ENCODE assay signal across 8 cellular contexts in genomic region chr19:10416083-10416379, GRCh38. TPM values are rescaled to one million over a fixed set of nuclear protein-coding genes. Genes with fewer than 3 reads are reported as not detected.
A peak's percentile ranks its signal among the peaks of the same experiment; 100 is the strongest.
DNase-seq lines count a peak whose midpoint lies in the region; ATAC-seq, FAIRE-seq and TF ChIP-seq lines count a peak whose summit lies in the region.

No MANE protein-coding gene starts in this region.

- peaks cover 53% of the 10 kb centered on the region for H3K4me1 Mint-ChIP-seq in activated naive CD4-positive, alpha-beta T cell treated with anti-CD3 and anti-CD28 coated beads, Interleukin-2, amount 50 U/mL, for 24 hours
- H3K4me1 Mint-ChIP-seq in type B pancreatic cell (ENCODE audit: unreplicated experiment) = peaks cover 20% of the 10 kb centered on the region

- H3K9ac ChIP-seq in HepG2 (ENCODE audit: insufficient read depth, low read depth, low read length) = peak overlapping the region; percentile 64

- TF ChIP-seq POLR2A in HepG2 (IDR thresholded peaks at IDR 0.05; ENCODE audit: insufficient read depth in 1 of 2, low read depth in 2 of 2, low read length in 2 of 2) = no peak

- no peaks in the 10 kb centered on the region for H3K9me3 Mint-ChIP-seq in activated naive CD4-positive, alpha-beta T cell treated with anti-CD3 and anti-CD28 coated beads, Interleukin-2, amount 50 U/mL, for 24 hours
- H3K9me3 Mint-ChIP-seq in activated naive CD4-positive, alpha-beta T cell treated with anti-CD3 and anti-CD28 coated beads, Interleukin-2, amount 50 U/mL, for 72 hours = peaks cover 0 to 4% of the 10 kb centered on the region in 2 donors
- no peaks in the 10 kb centered on the region for H3K9me3 Mint-ChIP-seq in type B pancreatic cell

- peak overlapping the region; percentile 60 to 81 (median 67) for H3K4me3 ChIP-seq in HepG2 (replicated peaks in 1 of 3; ENCODE audit: insufficient read depth in 1 of 3, low read depth in 2 of 3, low read length in 3 of 3)

- no peak for TF ChIP-seq EP300 in HepG2 (IDR thresholded peaks at IDR 0.05; ENCODE audit: low read depth in 2 of 2, low read length in 2 of 2)
- no peak for TF ChIP-seq EP300 in HepG2 (CRISPR knock-in tag; IDR thresholded peaks at IDR 0.05; ENCODE audit: borderline replicate concordance)

- no peak for ATAC-seq in activated naive CD4-positive, alpha-beta T cell treated with anti-CD3 and anti-CD28 coated beads, Interleukin-2, amount 50 U/mL, for 72 hours
- ATAC-seq in HepG2 (no peak), GM21515 (IDR thresholded peaks at IDR 0.05; ENCODE audit: unreplicated experiment) (no peak)

- FAIRE-seq in HepG2 (lab: Jason Lieb, UNC) = no peak

- no peaks in the 10 kb centered on the region for H3K36me3 Mint-ChIP-seq in activated naive CD4-positive, alpha-beta T cell treated with anti-CD3 and anti-CD28 coated beads, Interleukin-2, amount 50 U/mL, for 24 hours
- H3K36me3 Mint-ChIP-seq in activated naive CD4-positive, alpha-beta T cell treated with anti-CD3 and anti-CD28 coated beads, Interleukin-2, amount 50 U/mL, for 72 hours = peaks cover 6 to 12% of the 10 kb centered on the region in 2 donors
- peaks cover 3% of the 10 kb centered on the region for H3K36me3 Mint-ChIP-seq in type B pancreatic cell

- peak overlapping the region; percentile 64 for H3K4me3 Mint-ChIP-seq in activated naive CD4-positive, alpha-beta T cell treated with anti-CD3 and anti-CD28 coated beads, Interleukin-2, amount 50 U/mL, for 24 hours
- H3K4me3 Mint-ChIP-seq in type B pancreatic cell = peak overlapping the region; percentile 64

- no peaks in the 10 kb centered on the region; the same call in 1 of the 2 replicates for H4K20me1 ChIP-seq in HepG2 (ENCODE audit: insufficient read depth, low read length)

- in situ Hi-C loops in HepG2 (cut with HindIII; ENCODE audit: extremely low pct_ligation_motif_present, low pct_unique_long_range_greater_than_20kb) = no loop called here

- H3K36me3 ChIP-seq in HepG2 (replicated peaks in 1 of 2; ENCODE audit: control insufficient read depth in 1 of 2, insufficient read depth in 2 of 2, low read length in 2 of 2) = no peaks in the 10 kb centered on the region

- WGBS in HepG2 (ENCODE audit: low lambda C conversion rate) = 2% methylated on average over 8 of the region's 9 CpGs

- peak overlapping the region; percentile 48 for H3K27ac ChIP-seq in angular gyrus (ENCODE audit: low read depth, low read length)
- peak overlapping the region; percentile 58 for H3K27ac ChIP-seq in HepG2 (ENCODE audit: extremely low read length, insufficient read depth, low read length)

- no TSS peak for BruUV-seq in HepG2 (replicated peaks; lab: Mats Ljungman, UMichigan)

- no peaks in the 10 kb centered on the region for H3K79me2 ChIP-seq in HepG2 (ENCODE audit: insufficient read depth, low read length)

- TF ChIP-seq CTCF in HepG2 (CRISPR knock-in tag; IDR thresholded peaks at IDR 0.05) (no peak), type B pancreatic cell (conservative IDR thresholded peaks at IDR 0.05) (no peak), GM20000 (IDR thresholded peaks at IDR 0.05; ENCODE audit: extremely low read depth, missing control alignments) (no peak)

- H3K4me1 ChIP-seq in HepG2 (ENCODE audit: insufficient read depth, low read length) = peaks cover 34% of the 10 kb centered on the region

- peak overlapping the region; percentile 99 for H3K4me2 ChIP-seq in HepG2 (ENCODE audit: low read depth, low read length)

- peaks cover 23% of the 10 kb centered on the region for H3K27me3 Mint-ChIP-seq in activated naive CD4-positive, alpha-beta T cell treated with anti-CD3 and anti-CD28 coated beads, Interleukin-2, amount 50 U/mL, for 24 hours
- H3K27me3 Mint-ChIP-seq in type B pancreatic cell = peaks cover 75% of the 10 kb centered on the region

- peaks cover 4% of the 10 kb centered on the region; the same call in 1 of the 2 replicates for H3K9me3 ChIP-seq in HepG2 (ENCODE audit: low read length)

- no peak for TF ChIP-seq RAD21 in HepG2 (CRISPR knock-in tag; IDR thresholded peaks at IDR 0.05)

- CTCF ChIA-PET in HepG2 (lab: Yijun Ruan, JAX; ENCODE audit: low intra/inter-chr PET ratio, low total read pairs) = interaction anchor here (3.1 kb wide), 1 partner anchor 12 kb away, joined by 37 read pairs; the partner anchor contains the start of gene CDC37

- POLR2A ChIA-PET in HepG2 (lab: Yijun Ruan, JAX) = interaction anchor here (1.0 to 1.8 kb wide), 5 partner anchors 12 to 155 kb away, joined by 3 to 12 read pairs (median 4); partner anchors contain the start of genes CDC37, ICAM1 and TYK2

- peaks cover 14 to 38% of the 10 kb centered on the region in 2 experiments for H3K27me3 ChIP-seq in HepG2 (ENCODE audit: control insufficient read depth in 1 of 2, insufficient read depth in 2 of 2, low read length in 2 of 2)

- H3K27ac Mint-ChIP-seq in activated naive CD4-positive, alpha-beta T cell treated with anti-CD3 and anti-CD28 coated beads, Interleukin-2, amount 50 U/mL, for 24 hours = peak overlapping the region; percentile 51
- H3K27ac Mint-ChIP-seq in activated naive CD4-positive, alpha-beta T cell treated with anti-CD3 and anti-CD28 coated beads, Interleukin-2, amount 50 U/mL, for 72 hours = no peak overlapping the region
- H3K27ac Mint-ChIP-seq in type B pancreatic cell = no peak overlapping the region

- no peak for DNase-seq in activated naive CD4-positive, alpha-beta T cell treated with anti-CD3 and anti-CD28 coated beads, Interleukin-2, amount 50 U/mL, for 72 hours (ENCODE audit: low spot score in 2 of 2)
- DNase-seq in HepG2 (ENCODE audit: low spot score) (no peak), type B pancreatic cell (ENCODE audit: extremely low spot score, unreplicated experiment) (no peak), GM20000 (ENCODE audit: low spot score) (no peak), pons (ENCODE audit: low spot score) (no peak)

- peak overlapping the region; percentile 73 for H2AFZ ChIP-seq in HepG2 (ENCODE audit: low read length)

- intact Hi-C loops in HepG2 (cut with micrococcal nuclease; ENCODE audit: unreplicated experiment) = no loop called here

RNA-seq across cellular contexts. Expression of gene PDE4A, which starts 4.3 kb away (rescaled TPM):
- 1 to 10 TPM; 2.7 to 5.0 TPM for total RNA-seq in activated naive CD4-positive, alpha-beta T cell treated with anti-CD3 and anti-CD28 coated beads, Interleukin-2, amount 50 U/mL, for 72 hours
- 1.1 TPM in 2 replicates for total RNA-seq in HepG2 (2016; rRNA removed; fragmentation: Illumina TruSeq; extraction: Trizol)
- 1.5 and 1.6 TPM in 2 replicates for total RNA-seq in HepG2 (2016; cell fraction: cytosol; rRNA removed; fragmentation: Illumina TruSeq; extraction: Trizol; ENCODE audit: low read depth)
- total RNA-seq in HepG2 (2016; cell fraction: insoluble cytoplasmic fraction; rRNA removed; fragmentation: Illumina TruSeq; extraction: Trizol) = 0.89 and 1.2 TPM in 2 replicates
- total RNA-seq in HepG2 (2016; cell fraction: membrane; rRNA removed; fragmentation: Illumina TruSeq; extraction: Trizol) = 3.6 and 3.7 TPM in 2 replicates
- total RNA-seq in HepG2 (2016; cell fraction: nucleus; rRNA removed; fragmentation: Illumina TruSeq; extraction: Trizol) = 1.3 and 1.5 TPM in 2 replicates
- polyA plus RNA-seq in HepG2 (2011; rRNA removed) = 4.1 TPM in 2 replicates
- polyA plus RNA-seq in HepG2 (2011; cell fraction: cytosol; rRNA removed) = 3.5 and 3.8 TPM in 2 replicates
- 9.1 and 10.2 TPM in 2 replicates for polyA plus RNA-seq in HepG2 (2011; cell fraction: nucleus; rRNA removed)
- 5.1 and 5.7 TPM in 2 replicates for polyA plus RNA-seq in HepG2 (2012)
- polyA plus RNA-seq in HepG2 (2016; cell fraction: cytosol; fragmentation: Illumina TruSeq; extraction: Trizol; ENCODE audit: low read depth) = 3.3 and 3.8 TPM in 2 replicates
- polyA plus RNA-seq in HepG2 (2016; cell fraction: insoluble cytoplasmic fraction; fragmentation: Illumina TruSeq; extraction: Trizol; ENCODE audit: low read depth) = 2.8 and 3.6 TPM in 2 replicates
- polyA plus RNA-seq in HepG2 (2016; cell fraction: membrane; fragmentation: Illumina TruSeq; extraction: Trizol; ENCODE audit: low read depth) = 6.6 and 7.6 TPM in 2 replicates
- polyA plus RNA-seq in HepG2 (2016; cell fraction: nucleus; fragmentation: Illumina TruSeq; extraction: Trizol; ENCODE audit: insufficient read depth, low read depth) = 5.9 and 7.4 TPM in 2 replicates
- 1.0 and 6.6 TPM in 2 replicates for polyA minus RNA-seq in HepG2 (2011; rRNA and poly(A)+ RNA removed; ENCODE audit: low replicate concordance)
- 3.9 and 5.0 TPM in 2 replicates for polyA minus RNA-seq in HepG2 (2011; cell fraction: cytosol; rRNA and poly(A)+ RNA removed)
- polyA minus RNA-seq in HepG2 (2011; cell fraction: nucleus; rRNA and poly(A)+ RNA removed) = 2.6 and 2.9 TPM in 2 replicates
- total RNA-seq in type B pancreatic cell (ENCODE audit: low replicate concordance) = 0.90 and 1.6 TPM in 2 replicates

RNA-seq across cellular contexts. Expression of gene CDC37, which starts 12.7 kb away (rescaled TPM):
- total RNA-seq in activated naive CD4-positive, alpha-beta T cell treated with anti-CD3 and anti-CD28 coated beads, Interleukin-2, amount 50 U/mL, for 72 hours = 100 to 1,000 TPM; 140 to 188 TPM
- 134 and 158 TPM in 2 replicates for total RNA-seq in HepG2 (2016; rRNA removed; fragmentation: Illumina TruSeq; extraction: Trizol)
- total RNA-seq in HepG2 (2016; cell fraction: cytosol; rRNA removed; fragmentation: Illumina TruSeq; extraction: Trizol; ENCODE audit: low read depth) = 36.6 and 36.7 TPM in 2 replicates
- 125 and 171 TPM in 2 replicates for total RNA-seq in HepG2 (2016; cell fraction: insoluble cytoplasmic fraction; rRNA removed; fragmentation: Illumina TruSeq; extraction: Trizol)
- total RNA-seq in HepG2 (2016; cell fraction: membrane; rRNA removed; fragmentation: Illumina TruSeq; extraction: Trizol) = 51.9 and 53.0 TPM in 2 replicates
- 80.1 and 80.2 TPM in 2 replicates for total RNA-seq in HepG2 (2016; cell fraction: nucleus; rRNA removed; fragmentation: Illumina TruSeq; extraction: Trizol)
- 177 and 191 TPM in 2 replicates for polyA plus RNA-seq in HepG2 (2011; rRNA removed)
- polyA plus RNA-seq in HepG2 (2011; cell fraction: cytosol; rRNA removed) = 157 and 211 TPM in 2 replicates
- 522 and 527 TPM in 2 replicates for polyA plus RNA-seq in HepG2 (2011; cell fraction: nucleus; rRNA removed)
- 89.1 and 94.9 TPM in 2 replicates for polyA plus RNA-seq in HepG2 (2012)
- 39.2 and 43.2 TPM in 2 replicates for polyA plus RNA-seq in HepG2 (2016; cell fraction: cytosol; fragmentation: Illumina TruSeq; extraction: Trizol; ENCODE audit: low read depth)
- polyA plus RNA-seq in HepG2 (2016; cell fraction: insoluble cytoplasmic fraction; fragmentation: Illumina TruSeq; extraction: Trizol; ENCODE audit: low read depth) = 161 and 171 TPM in 2 replicates
- 52.6 and 54.0 TPM in 2 replicates for polyA plus RNA-seq in HepG2 (2016; cell fraction: membrane; fragmentation: Illumina TruSeq; extraction: Trizol; ENCODE audit: low read depth)
- polyA plus RNA-seq in HepG2 (2016; cell fraction: nucleus; fragmentation: Illumina TruSeq; extraction: Trizol; ENCODE audit: insufficient read depth, low read depth) = 240 and 249 TPM in 2 replicates
- 90.9 and 144 TPM in 2 replicates for polyA minus RNA-seq in HepG2 (2011; rRNA and poly(A)+ RNA removed; ENCODE audit: low replicate concordance)
- polyA minus RNA-seq in HepG2 (2011; cell fraction: cytosol; rRNA and poly(A)+ RNA removed) = 42.3 and 52.9 TPM in 2 replicates
- 38.0 and 40.4 TPM in 2 replicates for polyA minus RNA-seq in HepG2 (2011; cell fraction: nucleus; rRNA and poly(A)+ RNA removed)
- 125 and 126 TPM in 2 replicates for total RNA-seq in type B pancreatic cell (ENCODE audit: low replicate concordance)

RNA-seq across cellular contexts. Expression of gene TYK2, which starts 35.7 kb away (rescaled TPM):
- 100 to 1,000 TPM; 164 to 232 TPM for total RNA-seq in activated naive CD4-positive, alpha-beta T cell treated with anti-CD3 and anti-CD28 coated beads, Interleukin-2, amount 50 U/mL, for 72 hours
- 39.9 and 60.1 TPM in 2 replicates for total RNA-seq in HepG2 (2016; rRNA removed; fragmentation: Illumina TruSeq; extraction: Trizol)
- 18.1 and 22.9 TPM in 2 replicates for total RNA-seq in HepG2 (2016; cell fraction: cytosol; rRNA removed; fragmentation: Illumina TruSeq; extraction: Trizol; ENCODE audit: low read depth)
- total RNA-seq in HepG2 (2016; cell fraction: insoluble cytoplasmic fraction; rRNA removed; fragmentation: Illumina TruSeq; extraction: Trizol) = 32.6 and 70.2 TPM in 2 replicates
- total RNA-seq in HepG2 (2016; cell fraction: membrane; rRNA removed; fragmentation: Illumina TruSeq; extraction: Trizol) = 32.1 and 33.4 TPM in 2 replicates
- 63.1 and 76.4 TPM in 2 replicates for total RNA-seq in HepG2 (2016; cell fraction: nucleus; rRNA removed; fragmentation: Illumina TruSeq; extraction: Trizol)
- 38.8 and 40.8 TPM in 2 replicates for polyA plus RNA-seq in HepG2 (2011; rRNA removed)
- polyA plus RNA-seq in HepG2 (2011; cell fraction: cytosol; rRNA removed) = 14.9 and 22.3 TPM in 2 replicates
- 283 and 302 TPM in 2 replicates for polyA plus RNA-seq in HepG2 (2011; cell fraction: nucleus; rRNA removed)
- 37.3 and 46.8 TPM in 2 replicates for polyA plus RNA-seq in HepG2 (2012)
- 14.0 and 16.4 TPM in 2 replicates for polyA plus RNA-seq in HepG2 (2016; cell fraction: cytosol; fragmentation: Illumina TruSeq; extraction: Trizol; ENCODE audit: low read depth)
- 50.3 and 62.5 TPM in 2 replicates for polyA plus RNA-seq in HepG2 (2016; cell fraction: insoluble cytoplasmic fraction; fragmentation: Illumina TruSeq; extraction: Trizol; ENCODE audit: low read depth)
- 32.6 and 34.8 TPM in 2 replicates for polyA plus RNA-seq in HepG2 (2016; cell fraction: membrane; fragmentation: Illumina TruSeq; extraction: Trizol; ENCODE audit: low read depth)
- polyA plus RNA-seq in HepG2 (2016; cell fraction: nucleus; fragmentation: Illumina TruSeq; extraction: Trizol; ENCODE audit: insufficient read depth, low read depth) = 231 and 244 TPM in 2 replicates
- polyA minus RNA-seq in HepG2 (2011; rRNA and poly(A)+ RNA removed; ENCODE audit: low replicate concordance) = 53.7 and 73.5 TPM in 2 replicates
- polyA minus RNA-seq in HepG2 (2011; cell fraction: cytosol; rRNA and poly(A)+ RNA removed) = 20.7 and 22.3 TPM in 2 replicates
- 30.0 and 34.8 TPM in 2 replicates for polyA minus RNA-seq in HepG2 (2011; cell fraction: nucleus; rRNA and poly(A)+ RNA removed)
- 96.6 and 131 TPM in 2 replicates for total RNA-seq in type B pancreatic cell (ENCODE audit: low replicate concordance)
